22 cellular contexts compared by ENCODE assay signal in the genomic region with DNA sequence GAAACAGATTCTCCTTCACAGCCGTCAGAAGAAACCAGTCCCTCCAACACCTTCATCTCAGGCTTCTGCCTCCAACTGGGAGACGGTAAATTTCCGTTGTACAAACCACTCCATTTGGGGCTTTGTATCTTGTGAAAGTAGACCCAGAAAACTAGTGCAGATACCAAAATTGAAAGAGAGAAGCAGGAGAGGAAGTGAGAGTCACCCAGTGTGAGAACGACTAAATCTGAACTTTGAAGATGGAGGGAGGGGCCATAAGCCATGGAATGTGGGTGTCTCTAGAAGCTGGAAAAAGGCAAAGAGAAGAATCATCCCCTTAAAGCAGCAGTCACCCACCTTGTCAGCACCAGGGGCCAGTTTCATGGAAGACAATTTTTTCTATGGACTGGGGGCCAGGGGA.
"Had no signal": no experiment of that assay in that cellular context is flagged by ENCODE, and none has a peak within 500 bp of the region (broad histone marks: within the 10 kb centered on the region; RNA-seq: fewer than 3 reads in every experiment).

No MANE protein-coding gene starts in this region.

- H2AFZ ChIP-seq: PC-9 had no signal

- H3K4me3 ChIP-seq: PC-9 had no signal

- H3K27ac ChIP-seq: brain microvascular endothelial cell, PC-9 had no signal

- H3K36me3 ChIP-seq: brain microvascular endothelial cell had no signal

- ATAC-seq: activated T-cell treated with anti-CD3 and anti-CD28 coated beads, Interleukin-2, amount 50 U/mL, for 72 hours; T-helper 17 cell had no signal

- H3K4me2 ChIP-seq: PC-9 had no signal

- H3K27me3 ChIP-seq: brain microvascular endothelial cell had no signal

- DNase-seq: activated CD4-positive, alpha-beta memory T cell treated with anti-CD3 and anti-CD28 coated beads, Interleukin-2, amount 10 ng/mL, durations not matched to agents 7 days and 5 days; activated CD4-positive, alpha-beta T cell treated with anti-CD3 and anti-CD28 coated beads, Interleukin-2, amount 50 U/mL, for 1 hour; activated CD4-positive, CD25-positive, alpha-beta regulatory T cell; activated gamma-delta T cell treated with Interleukin-2 at 50 U/mL for 16 hours; activated naive CD4-positive, alpha-beta T cell treated with anti-CD3 and anti-CD28 coated beads, Interleukin-2, amount 10 ng/mL, durations not matched to agents 7 days and 5 days; activated naive CD8-positive, alpha-beta T cell treated with anti-CD3 and anti-CD28 coated beads for 36 hours; activated T-cell treated with anti-CD3 and anti-CD28 coated beads for 4 hours; activated T-cell treated with anti-CD3 and anti-CD28 coated beads, Interleukin-2, amount 50 U/mL, for 72 hours; brain microvascular endothelial cell; cerebellar nuclear complex; Kasumi-1; NCI-H1092; NCI-H1417 treated with DMSO at 0.1 percent for 48 hours; NCI-H1694; NCI-H2029 treated with DMSO at 0.1 percent for 48 hours; NCI-H345; NCI-H510A treated with DMSO at 0.1 percent for 48 hours; NCI-H69; PC-9; SHP77 treated with DMSO at 0.1 percent for 48 hours; T-helper 17 cell; T-helper 9 cell had no signal
